In the genomic region with DNA sequence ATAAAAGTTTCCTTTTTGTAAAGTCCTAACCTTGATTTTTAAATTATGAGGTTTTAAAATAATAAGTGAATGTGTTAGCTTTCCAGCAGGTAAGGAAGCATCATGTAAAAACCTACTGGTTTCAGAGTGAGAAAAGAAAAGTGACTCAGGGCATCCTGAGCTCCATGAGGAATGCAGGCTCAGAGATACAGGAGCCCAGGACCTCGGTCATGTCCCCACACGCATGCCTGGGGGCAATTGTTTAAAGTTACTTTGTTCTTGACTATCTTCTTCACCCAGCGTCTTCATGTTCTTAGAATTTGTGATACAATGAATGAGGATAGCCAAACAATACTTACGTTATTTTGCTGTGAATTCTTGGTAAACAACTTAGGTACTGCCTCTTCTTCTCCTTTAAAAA, we compare ENCODE assay signal across 20 cellular contexts.
A peak's percentile ranks its signal among the peaks of the same experiment; 100 is the strongest.
DNase-seq lines count a peak whose midpoint lies in the region; ATAC-seq and TF ChIP-seq lines count a peak whose summit lies in the region.
"Had no signal": no experiment of that assay in that cellular context is flagged by ENCODE, and none has a peak within 500 bp of the region (broad histone marks: within the 10 kb centered on the region; RNA-seq: fewer than 3 reads in every experiment).

No MANE protein-coding gene starts in this region.

- peaks cover 5% of the 10 kb centered on the region for H3K4me1 ChIP-seq in mammary epithelial cell (ENCODE audit: insufficient read depth, low read length)
- no peaks in the 10 kb centered on the region for H3K4me1 ChIP-seq in foreskin keratinocyte
- no peaks in the 10 kb centered on the region for H3K4me1 ChIP-seq in trophoblast cell (ENCODE audit: control insufficient read depth in 1 of 2, insufficient read depth in 2 of 2, low read length in 2 of 2)
- H3K4me1 ChIP-seq: BE2C had no signal

- no peak overlapping the region for H3K4ac ChIP-seq in trophoblast cell (ENCODE audit: low read depth, low read length)

- H3K9me3 Mint-ChIP-seq in activated CD8-positive, alpha-beta memory T cell treated with anti-CD3 and anti-CD28 coated beads, Interleukin-2, amount 10 ng/mL, durations not matched to agents 7 days and 5 days (ENCODE audit: low read depth) = no peaks in the 10 kb centered on the region
- H3K9me3 Mint-ChIP-seq in activated naive CD4-positive, alpha-beta T cell treated with anti-CD3 and anti-CD28 coated beads for 36 hours = no peaks in the 10 kb centered on the region

- intact Hi-C loops in mammary epithelial cell (cut with micrococcal nuclease) = no loop called here
- intact Hi-C loops in activated naive CD4-positive, alpha-beta T cell treated with anti-CD3 and anti-CD28 coated beads for 36 hours (cut with micrococcal nuclease) = no loop called here

- H3K36me3 ChIP-seq in mammary epithelial cell (ENCODE audit: insufficient read depth, low read length) = no peaks in the 10 kb centered on the region
- no peaks in the 10 kb centered on the region for H3K36me3 ChIP-seq in trophoblast cell (ENCODE audit: control insufficient read depth in 1 of 2, insufficient read depth in 2 of 2, low read length in 2 of 2)
- H3K36me3 ChIP-seq: BE2C had no signal

- H3K4me3 Mint-ChIP-seq in activated CD8-positive, alpha-beta memory T cell treated with anti-CD3 and anti-CD28 coated beads, Interleukin-2, amount 10 ng/mL, durations not matched to agents 7 days and 5 days = no peak overlapping the region
- no peak overlapping the region for H3K4me3 Mint-ChIP-seq in activated naive CD4-positive, alpha-beta T cell treated with anti-CD3 and anti-CD28 coated beads for 36 hours
- H3K4me3 Mint-ChIP-seq: CD4-positive, CD25-positive, alpha-beta regulatory T cell; CD8-positive, alpha-beta memory T cell; IgD-negative memory B cell had no signal

- DNase-seq in HPDE6-E6E7 (ENCODE audit: extremely low spot score) = peak; percentile 9
- DNase-seq in mammary epithelial cell = peak; percentile 37
- DNase-seq in foreskin keratinocyte = peak; percentile 32 to 71
- DNase-seq in trophoblast cell = peak; percentile 16 to 40
- DNase-seq in activated CD8-positive, alpha-beta memory T cell treated with anti-CD3 and anti-CD28 coated beads, Interleukin-2, amount 10 ng/mL, durations not matched to agents 7 days and 5 days = no peak
- DNase-seq in activated naive CD4-positive, alpha-beta T cell treated with anti-CD3 and anti-CD28 coated beads for 36 hours = no peak
- DNase-seq: ACHN; BE2C; C1 segment of cervical spinal cord; CD4-positive, CD25-positive, alpha-beta regulatory T cell; CD8-positive, alpha-beta memory T cell; COR-L47; DMS 273 treated with DMSO at 0.1 percent for 48 hours; GF-D8; GM23248; HCEC 1CT; KBM-7 had no signal

- H3K27me3 ChIP-seq in mammary epithelial cell (ENCODE audit: insufficient read depth, low read length) (no peaks in the 10 kb centered on the region), foreskin keratinocyte (no peaks in the 10 kb centered on the region), trophoblast cell (ENCODE audit: insufficient read depth, low read length) (no peaks in the 10 kb centered on the region)
- H3K27me3 ChIP-seq: BE2C had no signal

- H3K79me1 ChIP-seq in trophoblast cell (ENCODE audit: low read length) = no peaks in the 10 kb centered on the region

- H2BK120ac ChIP-seq in trophoblast cell (ENCODE audit: insufficient read depth, low read length, poor library complexity) = no peak overlapping the region

- CTCF ChIA-PET in mammary epithelial cell (lab: Charles Lee; ENCODE audit: low non-redundant PET) = no interaction called here
- CTCF ChIA-PET in activated CD8-positive, alpha-beta memory T cell treated with anti-CD3 and anti-CD28 coated beads, Interleukin-2, amount 10 ng/mL, durations not matched to agents 7 days and 5 days (lab: Charles Lee) = no interaction called here
- CTCF ChIA-PET in activated naive CD4-positive, alpha-beta T cell treated with anti-CD3 and anti-CD28 coated beads for 36 hours (lab: Charles Lee) = no interaction called here

- H2AK5ac ChIP-seq in trophoblast cell (ENCODE audit: low read length) = no peak overlapping the region

- H3K79me2 ChIP-seq in mammary epithelial cell (ENCODE audit: insufficient read depth, low read length) (no peaks in the 10 kb centered on the region), trophoblast cell (ENCODE audit: control insufficient read depth, insufficient read depth, low read length, poor library complexity) (no peaks in the 10 kb centered on the region)

- no peak overlapping the region for H2BK5ac ChIP-seq in trophoblast cell (ENCODE audit: low read depth, low read length, poor library complexity)

- H4K91ac ChIP-seq in trophoblast cell (ENCODE audit: low read depth, low read length) = no peak overlapping the region

- H3K4me1 Mint-ChIP-seq in activated CD8-positive, alpha-beta memory T cell treated with anti-CD3 and anti-CD28 coated beads, Interleukin-2, amount 10 ng/mL, durations not matched to agents 7 days and 5 days = no peaks in the 10 kb centered on the region
- no peaks in the 10 kb centered on the region for H3K4me1 Mint-ChIP-seq in activated naive CD4-positive, alpha-beta T cell treated with anti-CD3 and anti-CD28 coated beads for 36 hours (ENCODE audit: low read depth)
- H3K4me1 Mint-ChIP-seq: CD4-positive, CD25-positive, alpha-beta regulatory T cell; CD8-positive, alpha-beta memory T cell had no signal

- H3K27ac ChIP-seq in mammary epithelial cell (ENCODE audit: insufficient read depth, low read depth, low read length) (no peak overlapping the region), foreskin keratinocyte (no peak overlapping the region), trophoblast cell (ENCODE audit: low read depth, low read length) (no peak overlapping the region)
- H3K27ac ChIP-seq: GM23248 had no signal

- H4K8ac ChIP-seq in trophoblast cell (ENCODE audit: low read depth, low read length) = no peak overlapping the region

- H3K14ac ChIP-seq in trophoblast cell (ENCODE audit: low read length) = no peak overlapping the region

- H2BK12ac ChIP-seq in trophoblast cell (ENCODE audit: low read length) = no peak overlapping the region

- no peak overlapping the region for H3K23ac ChIP-seq in trophoblast cell (ENCODE audit: low read length)

- no peak overlapping the region for H4K12ac ChIP-seq in trophoblast cell (ENCODE audit: low read depth, low read length)

- no peaks in the 10 kb centered on the region for H3K27me3 Mint-ChIP-seq in activated CD8-positive, alpha-beta memory T cell treated with anti-CD3 and anti-CD28 coated beads, Interleukin-2, amount 10 ng/mL, durations not matched to agents 7 days and 5 days
- H3K27me3 Mint-ChIP-seq in activated naive CD4-positive, alpha-beta T cell treated with anti-CD3 and anti-CD28 coated beads for 36 hours (ENCODE audit: low read depth) = no peaks in the 10 kb centered on the region
- H3K27me3 Mint-ChIP-seq: CD4-positive, CD25-positive, alpha-beta regulatory T cell; IgD-negative memory B cell had no signal

- H2AFZ ChIP-seq in mammary epithelial cell (ENCODE audit: low read depth, low read length) = no peak overlapping the region
- H2AFZ ChIP-seq in trophoblast cell (ENCODE audit: insufficient read depth, low read length, poor library complexity) = no peak overlapping the region
- H2AFZ ChIP-seq: GM23248 had no signal

- no peaks in the 10 kb centered on the region for H3K36me3 Mint-ChIP-seq in activated CD8-positive, alpha-beta memory T cell treated with anti-CD3 and anti-CD28 coated beads, Interleukin-2, amount 10 ng/mL, durations not matched to agents 7 days and 5 days
- H3K36me3 Mint-ChIP-seq in activated naive CD4-positive, alpha-beta T cell treated with anti-CD3 and anti-CD28 coated beads for 36 hours (ENCODE audit: low read depth) = no peaks in the 10 kb centered on the region
- H3K36me3 Mint-ChIP-seq: CD4-positive, CD25-positive, alpha-beta regulatory T cell; CD8-positive, alpha-beta memory T cell; IgD-negative memory B cell had no signal

- H3K4me3 ChIP-seq in mammary epithelial cell (replicated peaks in 1 of 3; ENCODE audit: insufficient read depth in 1 of 3, low read depth in 2 of 3, low read length in 3 of 3) (no peak overlapping the region), trophoblast cell (ENCODE audit: low read depth, low read length) (no peak overlapping the region)
- H3K4me3 ChIP-seq: GM23248 had no signal

- ATAC-seq in foreskin keratinocyte (peak; percentile 88), HG03139 (IDR thresholded peaks at IDR 0.05; ENCODE audit: unreplicated experiment) (no peak)
- no peak for ATAC-seq in activated CD8-positive, alpha-beta memory T cell treated with anti-CD3 and anti-CD28 coated beads, Interleukin-2, amount 10 ng/mL, durations not matched to agents 7 days and 5 days
- ATAC-seq: HepG2 had no signal

- H3K18ac ChIP-seq in trophoblast cell (ENCODE audit: low read length) = no peak overlapping the region

- H3K4me2 ChIP-seq in mammary epithelial cell (ENCODE audit: insufficient read depth, low read depth, low read length) (peak overlapping the region; percentile 9), trophoblast cell (ENCODE audit: low read length) (no peak overlapping the region)

- H3K9ac ChIP-seq in mammary epithelial cell (ENCODE audit: insufficient read depth, low read length) = no peak overlapping the region
- H3K9ac ChIP-seq in trophoblast cell (ENCODE audit: low read length) = no peak overlapping the region
- H3K9ac ChIP-seq: GM23248 had no signal

- in situ Hi-C loops in mammary epithelial cell (cut with MboI; ENCODE audit: low sequenced_read_pairs in 2 of 2) = no loop called here

- no peak overlapping the region for H3K27ac Mint-ChIP-seq in activated CD8-positive, alpha-beta memory T cell treated with anti-CD3 and anti-CD28 coated beads, Interleukin-2, amount 10 ng/mL, durations not matched to agents 7 days and 5 days
- no peak overlapping the region for H3K27ac Mint-ChIP-seq in activated naive CD4-positive, alpha-beta T cell treated with anti-CD3 and anti-CD28 coated beads for 36 hours
- H3K27ac Mint-ChIP-seq: CD4-positive, CD25-positive, alpha-beta regulatory T cell; CD8-positive, alpha-beta memory T cell; IgD-negative memory B cell had no signal

- BruUV-seq in mammary epithelial cell (replicated peaks; lab: Mats Ljungman, UMichigan) = no TSS peak

- H3K9me3 ChIP-seq in mammary epithelial cell (replicated peaks; ENCODE audit: insufficient read depth, low read length) (no peaks in the 10 kb centered on the region), trophoblast cell (ENCODE audit: insufficient read depth, low read depth, low read length) (no peaks in the 10 kb centered on the region)
- H3K9me3 ChIP-seq: BE2C had no signal

- dilution Hi-C loops in mammary epithelial cell (cut with HindIII; ENCODE audit: low sequenced_read_pairs) = no loop called here

- H4K20me1 ChIP-seq in mammary epithelial cell (ENCODE audit: insufficient read depth, low read length) = no peaks in the 10 kb centered on the region

- WGBS in mammary epithelial cell (ENCODE audit: low coverage, missing lambda C conversion rate) = 0% methylated on average over 4 of the region's 4 CpGs
- WGBS in trophoblast cell (ENCODE audit: extremely low coverage, insufficient coverage, insufficient read length) = no CpG with 5 or more reads among the region's 4 CpGs

- TF ChIP-seq CTCF in mammary epithelial cell (conservative IDR thresholded peaks at IDR 0.05 in 1 of 2, IDR thresholded peaks at IDR 0.05 in 1 of 2; ENCODE audit: extremely low read depth in 1 of 2, insufficient read depth in 1 of 2, low read depth in 1 of 2, low read length in 2 of 2) = no peak
- no peak for TF ChIP-seq CTCF in foreskin keratinocyte (conservative IDR thresholded peaks at IDR 0.05)

Comparison
In these comparisons a context has a peak if more than half of its experiments do, and no peak if none do; other contexts are left out.
1. DNase-seq: peak in HPDE6-E6E7 (single experiment), mammary epithelial cell (single experiment), foreskin keratinocyte (2 of 2) and trophoblast cell (2 of 2); none in activated CD8-positive, alpha-beta memory T cell treated with anti-CD3 and anti-CD28 coated beads, Interleukin-2, amount 10 ng/mL, durations not matched to agents 7 days and 5 days (single experiment) and activated naive CD4-positive, alpha-beta T cell treated with anti-CD3 and anti-CD28 coated beads for 36 hours (single experiment).